In the genomic region with DNA sequence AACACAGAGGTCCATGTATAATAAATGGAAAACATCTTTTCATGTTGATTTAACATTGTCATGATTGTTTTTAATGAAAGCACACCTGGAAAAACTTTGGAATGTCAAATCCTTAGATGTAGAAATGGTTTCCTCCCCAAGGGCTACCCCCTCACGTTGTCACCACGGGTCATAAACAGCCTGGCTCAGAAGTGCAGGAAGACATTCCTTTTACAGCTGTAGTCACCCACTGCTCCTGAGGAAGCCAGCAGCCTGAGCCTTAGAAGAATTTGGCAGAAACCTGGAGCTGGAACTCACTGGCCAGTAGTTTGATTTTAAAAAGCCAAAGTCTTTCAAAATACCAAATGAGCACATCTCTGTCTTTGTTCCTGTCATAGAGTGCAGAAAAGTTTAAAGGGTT, we compare ENCODE assay signal across 19 cellular contexts. TPM values are rescaled to one million over a fixed set of nuclear protein-coding genes. Genes with fewer than 3 reads are reported as not detected.
A peak's percentile ranks its signal among the peaks of the same experiment; 100 is the strongest.
DNase-seq lines count a peak whose midpoint lies in the region; ATAC-seq and TF ChIP-seq lines count a peak whose summit lies in the region.
"Had no signal": no experiment of that assay in that cellular context is flagged by ENCODE, and none has a peak within 500 bp of the region (broad histone marks: within the 10 kb centered on the region; RNA-seq: fewer than 3 reads in every experiment).

No MANE protein-coding gene starts in this region.

- no peaks in the 10 kb centered on the region for H3K36me3 Mint-ChIP-seq in endodermal cell (ENCODE audit: low read depth)
- H3K36me3 Mint-ChIP-seq in nephron progenitor cell (ENCODE audit: low read depth): no peaks in the 10 kb centered on the region

- H3K27me3 Mint-ChIP-seq in endodermal cell (ENCODE audit: insufficient read depth): no peaks in the 10 kb centered on the region
- peaks cover 5% of the 10 kb centered on the region for H3K27me3 Mint-ChIP-seq in nephron progenitor cell (ENCODE audit: low read depth, poor library complexity)

- H3K4me1 ChIP-seq in heart left ventricle (peaks cover 4 to 82% (median 49%) of the 10 kb centered on the region in 12 donors), endodermal cell (ENCODE audit: control insufficient read depth, insufficient read depth, low read length) (no peaks in the 10 kb centered on the region), upper lobe of right lung (peaks cover 58% of the 10 kb centered on the region), stomach (peaks cover 10 to 28% (median 22%) of the 10 kb centered on the region in 4 donors)
- H3K4me1 ChIP-seq: BLaER1 treated with 17β-estradiol and CSF1 and Interleukin-3, amounts not matched to agents 10 nM and 100 nM had no signal

- H3K9me3 ChIP-seq in heart left ventricle: no peaks in the 10 kb centered on the region
- H3K9me3 ChIP-seq in endodermal cell (ENCODE audit: control insufficient read depth, low read length): no peaks in the 10 kb centered on the region
- no peaks in the 10 kb centered on the region for H3K9me3 ChIP-seq in upper lobe of right lung
- H3K9me3 ChIP-seq in stomach: no peaks in the 10 kb centered on the region
- H3K9me3 ChIP-seq: BLaER1 treated with 17β-estradiol and CSF1 and Interleukin-3, amounts not matched to agents 10 nM and 100 nM had no signal

- intact Hi-C loops in heart left ventricle (cut with DNase I): loop anchor here in 1 of 10 donors (10.0 kb wide), 1 partner anchor 87 kb away; no protein-coding TSS in a partner anchor
- intact Hi-C loops in left ventricle myocardium superior (cut with micrococcal nuclease): no loop called here
- intact Hi-C loops in upper lobe of right lung (cut with DNase I): no loop called here
- intact Hi-C loops in stomach (cut with DNase I; ENCODE audit: low total_unique reads): no loop called here

- no peak for TF ChIP-seq EP300 in stomach (IDR thresholded peaks at IDR 0.05)

- WGBS in heart left ventricle, 4 donors: 33 to 47% (median 38%) methylated on average over 2 of the region's 2 CpGs
- WGBS in endodermal cell (ENCODE audit: insufficient coverage in 1 of 2, insufficient read length in 1 of 2), 2 experiments: 63 to 70% methylated on average over 2 of the region's 2 CpGs
- WGBS in stomach, 5 donors: 23 to 66% (median 32%) methylated on average over 2 of the region's 2 CpGs

- ATAC-seq in heart left ventricle (no peak), left ventricle myocardium superior (no peak), upper lobe of right lung (no peak), GM21529 (IDR thresholded peaks at IDR 0.05; ENCODE audit: unreplicated experiment) (no peak)
- ATAC-seq: PC-3 had no signal

- no peak for DNase-seq in heart left ventricle
- no peak for DNase-seq in left ventricle myocardium superior
- peak; percentile 57 for DNase-seq in endodermal cell
- no peak for DNase-seq in nephron progenitor cell
- DNase-seq in upper lobe of right lung: no peak
- DNase-seq in stomach: no peak
- DNase-seq in stimulated activated naive CD4-positive, alpha-beta T cell treated with Interleukin-2 at 50 U/mL for 16 hours (lab: John Stamatoyannopoulos, UW): no peak
- DNase-seq: DMS 273 treated with DMSO at 0.1 percent for 48 hours, H9, NCI-H1048, NCI-H146, NCI-H2107, NCI-H226, NCI-H526 treated with DMSO at 0.1 percent for 48 hours, PC-3 had no signal

- TF ChIP-seq CTCF in heart left ventricle (IDR thresholded peaks at IDR 0.05): no peak
- TF ChIP-seq CTCF in endodermal cell (conservative IDR thresholded peaks at IDR 0.05): no peak
- TF ChIP-seq CTCF in nephron progenitor cell (IDR thresholded peaks at IDR 0.05): no peak
- no peak for TF ChIP-seq CTCF in upper lobe of right lung (IDR thresholded peaks at IDR 0.05)
- TF ChIP-seq CTCF in stomach (IDR thresholded peaks at IDR 0.05): no peak

- no peak for TF ChIP-seq POLR2A in heart left ventricle (IDR thresholded peaks at IDR 0.05)
- TF ChIP-seq POLR2A in stomach (IDR thresholded peaks at IDR 0.05): no peak

- H3K36me3 ChIP-seq in heart left ventricle (peaks cover 0 to 49% (median 11%) of the 10 kb centered on the region in 9 donors), endodermal cell (ENCODE audit: control insufficient read depth, insufficient read depth, low read length) (no peaks in the 10 kb centered on the region), upper lobe of right lung (peaks cover 24% of the 10 kb centered on the region), stomach (no peaks in the 10 kb centered on the region)
- H3K36me3 ChIP-seq: BLaER1 treated with 17β-estradiol and CSF1 and Interleukin-3, amounts not matched to agents 10 nM and 100 nM had no signal

- no peak overlapping the region for H3K27ac Mint-ChIP-seq in endodermal cell
- H3K27ac Mint-ChIP-seq in nephron progenitor cell: peak overlapping the region; percentile 76

- H3K4me3 ChIP-seq in heart left ventricle: no peak overlapping the region
- no peak overlapping the region for H3K4me3 ChIP-seq in endodermal cell (ENCODE audit: low read length)
- no peak overlapping the region for H3K4me3 ChIP-seq in upper lobe of right lung
- no peak overlapping the region for H3K4me3 ChIP-seq in stomach
- H3K4me3 ChIP-seq: BLaER1 treated with 17β-estradiol and CSF1 and Interleukin-3, amounts not matched to agents 10 nM and 100 nM; SK-N-MC had no signal

- H3K27ac ChIP-seq in heart left ventricle (peak overlapping the region in 8 of 12 donors; percentile 10 to 40 (median 26)), endodermal cell (ENCODE audit: low read depth, low read length) (no peak overlapping the region), upper lobe of right lung (peak overlapping the region; percentile 72), stomach (no peak overlapping the region)
- H3K27ac ChIP-seq: 22Rv1; BLaER1 treated with 17β-estradiol and CSF1 and Interleukin-3, amounts not matched to agents 10 nM and 100 nM; SK-N-MC had no signal

- no peak overlapping the region for H3K9ac ChIP-seq in endodermal cell (ENCODE audit: extremely low read depth, low read length, poor library complexity, severe bottlenecking)
- H3K9ac ChIP-seq: BLaER1 treated with 17β-estradiol and CSF1 and Interleukin-3, amounts not matched to agents 10 nM and 100 nM had no signal

- H3K9me3 Mint-ChIP-seq in endodermal cell (no peaks in the 10 kb centered on the region), nephron progenitor cell (peaks cover 4% of the 10 kb centered on the region)
- H3K9me3 Mint-ChIP-seq: H9 had no signal

- H3K4me1 Mint-ChIP-seq in endodermal cell: peaks cover 3% of the 10 kb centered on the region
- peaks cover 51% of the 10 kb centered on the region for H3K4me1 Mint-ChIP-seq in nephron progenitor cell

- H3K4me3 Mint-ChIP-seq in endodermal cell: no peak overlapping the region
- H3K4me3 Mint-ChIP-seq in nephron progenitor cell: no peak overlapping the region
- H3K4me3 Mint-ChIP-seq: H9 had no signal

- H3K27me3 ChIP-seq in heart left ventricle (no peaks in the 10 kb centered on the region), endodermal cell (ENCODE audit: control insufficient read depth, insufficient read depth, low read length, poor library complexity, severe bottlenecking) (no peaks in the 10 kb centered on the region), upper lobe of right lung (no peaks in the 10 kb centered on the region), stomach (no peaks in the 10 kb centered on the region)
- H3K27me3 ChIP-seq: BLaER1 treated with 17β-estradiol and CSF1 and Interleukin-3, amounts not matched to agents 10 nM and 100 nM had no signal

RNA-seq across cellular contexts. Expression of a gene that starts 23.7 kb away (rescaled TPM):
- 10 to 100 TPM; 27.3 to 89.6 (median 47.6) TPM for total RNA-seq in heart left ventricle
- 10 to 100 TPM; 24.5 to 36.2 TPM for polyA plus RNA-seq in heart left ventricle
- total RNA-seq in left ventricle myocardium superior: 45.9 TPM
- not detected for total RNA-seq in endodermal cell
- polyA plus RNA-seq in endodermal cell (2013, experiment 1 of 2): not detected
- not detected for polyA plus RNA-seq in endodermal cell (2013, experiment 2 of 2)
- total RNA-seq in upper lobe of right lung: 283 TPM
- 10 to 100 TPM in 3 of 5 donors, 1 to 10 TPM in 1, under 1 TPM in 1; 0.29 to 34.0 (median 18.7) TPM for total RNA-seq in stomach
- polyA plus RNA-seq in stomach: 1 to 10 TPM; 1.5 to 2.8 (median 2.4) TPM
- total RNA-seq: H9 had no signal

Comparison
In these comparisons a context has a peak if more than half of its experiments do, and no peak if none do; other contexts are left out.
1. H3K27ac ChIP-seq: peak in heart left ventricle (8 of 12) and upper lobe of right lung (single experiment); none in endodermal cell (single experiment) and stomach (0 of 5).